9 cellular contexts compared by ENCODE assay signal in genomic region chr18:35973650-35974049, GRCh38.
DNase-seq lines count a peak whose midpoint lies in the region; ATAC-seq, FAIRE-seq and TF ChIP-seq lines count a peak whose summit lies in the region.
"Had no signal": no experiment of that assay in that cellular context is flagged by ENCODE, and none has a peak within 500 bp of the region (broad histone marks: within the 10 kb centered on the region; RNA-seq: fewer than 3 reads in every experiment).

No MANE protein-coding gene starts in this region.

- H3K4me1 ChIP-seq in HUES64 (ENCODE audit: insufficient read depth, low read length) (0 out of 2 replicates have a peak, but pooled peaks cover 8% of the 10 kb centered on the region), K562 (replicated peaks in 1 of 2; ENCODE audit: control insufficient read depth in 2 of 2, insufficient read depth in 2 of 2, low read length in 2 of 2) (peaks cover 11 to 13% of the 10 kb centered on the region in 2 experiments; a peak in 2 of 5 replicates), muscle layer of duodenum (ENCODE audit: control insufficient read depth in 1 of 2, insufficient read depth in 2 of 2, low read length in 2 of 2) (peaks cover 6 to 23% of the 10 kb centered on the region in 2 donors)

- no peak for TF ChIP-seq CTCF in AG09309 (IDR thresholded peaks at IDR 0.05; ENCODE audit: control insufficient read depth, insufficient read depth, low read depth, low read length, missing control alignments)
- no peak for TF ChIP-seq CTCF in K562 (IDR thresholded peaks at IDR 0.05 in 2 of 3, conservative IDR thresholded peaks at IDR 0.05 in 1 of 3; ENCODE audit: insufficient read depth in 2 of 3, low read depth in 1 of 3, low read length in 3 of 3)

- no peak overlapping the region for H2AFZ ChIP-seq in K562 (ENCODE audit: low read depth, low read length)

- peak overlapping the region; percentile 60 for H3K4me3 ChIP-seq in AG09309 (ENCODE audit: control insufficient read depth, low read depth, low read length)
- H3K4me3 ChIP-seq in HUES64 (ENCODE audit: low read length): peak overlapping the region; percentile 98
- H3K4me3 ChIP-seq in K562: peak overlapping the region; percentile 87
- peak overlapping the region; percentile 95 to 96 for H3K4me3 ChIP-seq in muscle layer of duodenum (ENCODE audit: low read depth in 1 of 2, low read length in 2 of 2)

- H3K9me3 ChIP-seq in HUES64 (ENCODE audit: insufficient read depth, low read depth, low read length): no peaks in the 10 kb centered on the region
- no peaks in the 10 kb centered on the region for H3K9me3 ChIP-seq in K562 (replicated peaks; ENCODE audit: control insufficient read depth, insufficient read depth, low read depth, low read length)
- no peaks in the 10 kb centered on the region for H3K9me3 ChIP-seq in muscle layer of duodenum (ENCODE audit: control insufficient read depth in 1 of 2, low read length in 2 of 2)

- no peak for TF ChIP-seq EP300 in K562 (IDR thresholded peaks at IDR 0.05; ENCODE audit: low read length)

- H3K79me2 ChIP-seq in K562 (ENCODE audit: control insufficient read depth, insufficient read depth, low read length): peaks cover 28% of the 10 kb centered on the region

- H3K4me2 ChIP-seq in K562 (ENCODE audit: insufficient read depth, low read length): peak overlapping the region; percentile 91

- H4K20me1 ChIP-seq in K562 (replicated peaks; ENCODE audit: control insufficient read depth, insufficient read depth, low read length): no peaks in the 10 kb centered on the region

- no peaks in the 10 kb centered on the region for H3K9me1 ChIP-seq in K562 (ENCODE audit: control insufficient read depth, insufficient read depth, low read length)

- in situ Hi-C loops in K562 (cut with MboI): no loop called here

- intact Hi-C loops in K562 (cut with micrococcal nuclease): loop anchor here (2.0 kb wide), 1 partner anchor 155 kb away; the partner anchor contains the start of genes ELP2 and SLC39A6
- intact Hi-C loops in posterior vena cava (cut with DNase I): no loop called here

- no peak for ATAC-seq in K562

- POLR2A ChIA-PET in K562 (lab: Yijun Ruan, JAX): interaction anchor here (1.9 kb wide), 1 partner anchor 10 kb away, joined by 8 read pairs; no protein-coding TSS in a partner anchor

- H3K27me3 ChIP-seq in HUES64 (ENCODE audit: insufficient read depth, low read length): no peaks in the 10 kb centered on the region
- no peaks in the 10 kb centered on the region for H3K27me3 ChIP-seq in K562 (ENCODE audit: control insufficient read depth in 2 of 2, insufficient read depth in 2 of 2, low read length in 2 of 2)
- no peaks in the 10 kb centered on the region for H3K27me3 ChIP-seq in muscle layer of duodenum (ENCODE audit: low read depth, low read length)

- no peak for DNase-seq in AG09309 (ENCODE audit: low read depth)
- DNase-seq in K562 (ENCODE audit: extremely low read depth in 1 of 4, low spot score in 3 of 4): no peak
- DNase-seq in posterior vena cava (ENCODE audit: low spot score): no peak
- DNase-seq in NCI-H1048 (lab: John Stamatoyannopoulos, UW): no peak
- DNase-seq in NCI-H1436 treated with DMSO at 0.1 percent for 48 hours (lab: John Stamatoyannopoulos, UW): no peak
- DNase-seq in HuH-7 (ENCODE audit: low spot score): no peak
- DNase-seq: NCI-H2171 treated with DMSO at 0.1 percent for 48 hours had no signal

- no peak for TF ChIP-seq RAD21 in K562 (CRISPR knock-in tag; conservative IDR thresholded peaks at IDR 0.05 in 1 of 2, IDR thresholded peaks at IDR 0.05 in 1 of 2)

- no peak overlapping the region for H3K9ac ChIP-seq in HUES64 (ENCODE audit: low read depth, low read length)
- H3K9ac ChIP-seq in K562 (ENCODE audit: insufficient read depth in 1 of 2, low read depth in 2 of 2, low read length in 2 of 2): peak overlapping the region; percentile 74 to 93

- H3K27ac ChIP-seq in HUES64 (ENCODE audit: low read depth, low read length): no peak overlapping the region
- H3K27ac ChIP-seq in K562 (ENCODE audit: extremely low read depth, low read depth, low read length): no peak overlapping the region; the same call in 2 of the 3 replicates
- no peak overlapping the region for H3K27ac ChIP-seq in muscle layer of duodenum (ENCODE audit: low read length)

- no TSS peak for BruUV-seq in K562 (replicated peaks; lab: Mats Ljungman, UMichigan)

- H3K36me3 ChIP-seq in HUES64 (ENCODE audit: insufficient read depth, low read length): peaks cover 50% of the 10 kb centered on the region
- H3K36me3 ChIP-seq in K562 (ENCODE audit: control insufficient read depth, insufficient read depth, low read length): peaks cover 51% of the 10 kb centered on the region
- H3K36me3 ChIP-seq in muscle layer of duodenum (ENCODE audit: control insufficient read depth in 1 of 2, insufficient read depth in 2 of 2, low read length in 2 of 2): peaks cover 26 to 27% of the 10 kb centered on the region in 2 donors

- CTCF ChIA-PET in K562 (lab: Yijun Ruan, JAX; ENCODE audit: low intra/inter-chr PET ratio): no interaction called here

- no peak for TF ChIP-seq POLR2A in K562 (conservative IDR thresholded peaks at IDR 0.05)

- WGBS in HUES64: 95% methylated on average over 12 of the region's 12 CpGs
- 65% methylated on average over 12 of the region's 12 CpGs for WGBS in K562 (ENCODE audit: insufficient coverage, low coverage, missing lambda C conversion rate)

- no peak for FAIRE-seq in K562 (lab: Jason Lieb, UNC)

TF ChIP-seq in K562, 482 proteins besides CTCF, POLR2A, EP300 and RAD21:
- TF ChIP-seq ZBTB33 (CRISPR knock-in tag; IDR thresholded peaks at IDR 0.05): 0 out of 2 replicates have a peak, but pooled peaks have one; percentile 25
- no peak for TF ChIP-seq RREB1 (CRISPR knock-in tag; IDR thresholded peaks at IDR 0.05)
TF ChIP-seq in K562: peak in this region for 1.
